11 cellular contexts compared by ENCODE assay signal in the genomic region with DNA sequence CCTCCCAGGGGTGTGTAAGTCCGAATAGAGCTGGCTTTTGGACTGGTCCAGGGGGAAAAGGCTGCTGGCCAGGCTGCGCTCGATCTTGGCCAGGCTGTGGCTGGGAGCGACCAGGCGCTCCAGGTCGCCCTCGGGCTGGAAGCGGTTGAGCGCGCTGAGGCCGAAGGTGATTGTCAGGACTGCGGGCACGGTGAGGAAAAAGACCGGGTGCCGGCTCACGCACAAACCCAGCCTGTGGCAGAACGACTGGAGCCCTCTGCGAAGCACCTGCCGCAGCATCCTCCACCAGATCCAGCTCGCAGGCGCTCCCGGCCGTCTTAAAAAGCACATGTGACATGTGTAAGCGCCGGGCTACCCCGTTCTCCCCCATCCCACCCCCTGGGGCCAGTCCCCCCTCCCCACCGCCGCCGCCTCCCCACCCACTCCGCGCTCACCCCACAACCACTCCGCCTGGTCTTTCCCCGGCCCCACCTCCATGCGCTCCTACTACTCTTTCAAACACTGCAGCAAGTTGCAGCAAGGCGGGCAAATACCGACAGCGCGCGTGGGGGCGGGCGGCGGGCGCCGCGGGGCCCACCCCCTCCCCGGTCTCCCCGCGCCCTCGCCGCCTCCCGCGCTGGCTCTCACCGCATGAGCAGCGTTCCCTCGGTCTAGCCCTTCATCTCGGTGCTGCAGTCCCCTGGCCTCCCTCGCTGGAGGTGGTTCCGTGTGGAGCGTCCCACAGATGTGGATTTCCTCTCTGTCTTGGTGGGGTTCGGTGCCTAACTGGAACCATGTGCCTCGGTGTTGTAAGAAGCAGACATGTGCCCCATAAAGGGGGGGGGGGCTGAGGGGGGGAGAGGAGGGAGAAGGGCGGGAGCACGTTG. TPM values are rescaled to one million over a fixed set of nuclear protein-coding genes. Genes with fewer than 3 reads are reported as not detected.
DNase-seq lines count a peak whose midpoint lies in the region; ATAC-seq and TF ChIP-seq lines count a peak whose summit lies in the region.
"Had no signal": no experiment of that assay in that cellular context is flagged by ENCODE, and none has a peak within 500 bp of the region (broad histone marks: within the 10 kb centered on the region; RNA-seq: fewer than 3 reads in every experiment).

No MANE protein-coding gene starts in this region.

- H3K9me3 ChIP-seq in lower lobe of right lung (no peaks in the 10 kb centered on the region), vagina (no peaks in the 10 kb centered on the region)
- H3K9me3 ChIP-seq: Peyer's patch had no signal

- H3K4me1 Mint-ChIP-seq in T-helper 2 cell treated with Interferon-gamma antibody and Interleukin-4, amounts not matched to agents 5 μg/mL and 100 μg/mL, for 36 hours (ENCODE audit: low read depth): no peaks in the 10 kb centered on the region

- TF ChIP-seq CTCF in lower lobe of right lung (IDR thresholded peaks at IDR 0.05): no peak
- no peak for TF ChIP-seq CTCF in vagina (IDR thresholded peaks at IDR 0.05)

- H3K4me1 ChIP-seq in lower lobe of right lung (peaks cover 11% of the 10 kb centered on the region), vagina (peaks cover 21% of the 10 kb centered on the region)

- no peak for TF ChIP-seq POLR2A in vagina (IDR thresholded peaks at IDR 0.05)

- peaks cover 34% of the 10 kb centered on the region for H3K27me3 Mint-ChIP-seq in T-helper 2 cell treated with Interferon-gamma antibody and Interleukin-4, amounts not matched to agents 5 μg/mL and 100 μg/mL, for 36 hours (ENCODE audit: low read depth)

- H3K4me3 Mint-ChIP-seq in T-helper 2 cell treated with Interferon-gamma antibody and Interleukin-4, amounts not matched to agents 5 μg/mL and 100 μg/mL, for 36 hours: no peak overlapping the region

- H3K27me3 ChIP-seq in lower lobe of right lung (ENCODE audit: low read depth) (peaks cover 21% of the 10 kb centered on the region), vagina (no peaks in the 10 kb centered on the region)
- H3K27me3 ChIP-seq: Peyer's patch had no signal

- ATAC-seq in Right ventricle myocardium inferior (peak; percentile 28), lower lobe of right lung (peak; percentile 43 to 66), HG03280 (IDR thresholded peaks at IDR 0.05; ENCODE audit: unreplicated experiment) (no peak)

- no peaks in the 10 kb centered on the region for H3K36me3 Mint-ChIP-seq in T-helper 2 cell treated with Interferon-gamma antibody and Interleukin-4, amounts not matched to agents 5 μg/mL and 100 μg/mL, for 36 hours (ENCODE audit: low read depth)
- H3K36me3 Mint-ChIP-seq: CD14-positive monocyte had no signal

- peak overlapping the region; percentile 43 for H3K4me3 ChIP-seq in lower lobe of right lung
- peak overlapping the region; percentile 29 to 37 for H3K4me3 ChIP-seq in vagina

- H3K27ac ChIP-seq in lower lobe of right lung (no peak overlapping the region), vagina (no peak overlapping the region)
- H3K27ac ChIP-seq: Peyer's patch had no signal

- peak; percentile 49 for DNase-seq in Right ventricle myocardium inferior (ENCODE audit: missing footprints)
- DNase-seq in cardiac septum (ENCODE audit: low spot score): no peak
- DNase-seq in cerebellum (ENCODE audit: low spot score): peak; percentile 9
- no peak for DNase-seq in lower lobe of right lung
- DNase-seq in vagina (ENCODE audit: extremely low spot score in 2 of 2): no peak
- DNase-seq in activated CD4-positive, alpha-beta T cell treated with anti-CD3 and anti-CD28 coated beads, Interleukin-2, amount 50 U/mL, for 4 hours: no peak
- no peak for DNase-seq in T-helper 2 cell treated with Interferon-gamma antibody and Interleukin-4, amounts not matched to agents 5 μg/mL and 100 μg/mL, for 36 hours (ENCODE audit: low spot score)
- DNase-seq: activated naive CD4-positive, alpha-beta T cell treated with Interleukin-2 at 50 U/mL for 16 hours had no signal

- H3K9me3 Mint-ChIP-seq in T-helper 2 cell treated with Interferon-gamma antibody and Interleukin-4, amounts not matched to agents 5 μg/mL and 100 μg/mL, for 36 hours: no peaks in the 10 kb centered on the region

- no peaks in the 10 kb centered on the region for H3K36me3 ChIP-seq in lower lobe of right lung
- no peaks in the 10 kb centered on the region for H3K36me3 ChIP-seq in vagina
- H3K36me3 ChIP-seq: Peyer's patch had no signal

- no peak overlapping the region for H3K27ac Mint-ChIP-seq in T-helper 2 cell treated with Interferon-gamma antibody and Interleukin-4, amounts not matched to agents 5 μg/mL and 100 μg/mL, for 36 hours
- H3K27ac Mint-ChIP-seq: CD14-positive monocyte had no signal

- intact Hi-C loops in Right ventricle myocardium inferior (cut with DNase I) (no loop called here), cardiac septum (cut with DNase I) (no loop called here), lower lobe of right lung (cut with DNase I) (no loop called here), vagina (cut with DNase I) (no loop called here)

RNA-seq across cellular contexts. Expression of gene PTCHD4, which starts 42.4 kb away (rescaled TPM):
- total RNA-seq in Right ventricle myocardium inferior: 0.92 TPM
- total RNA-seq in cardiac septum: 1.1 TPM
- 11.7 TPM for total RNA-seq in cerebellum
- total RNA-seq in lower lobe of right lung: 2.3 TPM
- not detected for total RNA-seq in vagina
- total RNA-seq: Peyer's patch had no signal

Comparison
In these comparisons a context has a peak if more than half of its experiments do, and no peak if none do; other contexts are left out.
1. DNase-seq: peak in Right ventricle myocardium inferior (single experiment) and cerebellum (single experiment); none in cardiac septum (single experiment), lower lobe of right lung (single experiment), vagina (0 of 2), activated CD4-positive, alpha-beta T cell treated with anti-CD3 and anti-CD28 coated beads, Interleukin-2, amount 50 U/mL, for 4 hours (0 of 2) and T-helper 2 cell treated with Interferon-gamma antibody and Interleukin-4, amounts not matched to agents 5 μg/mL and 100 μg/mL, for 36 hours (single experiment).